Comparison of ENCODE assay signal across 5 cellular contexts in genomic region chr13:51545446-51545845, GRCh38. TPM values are rescaled to one million over a fixed set of nuclear protein-coding genes. Genes with fewer than 3 reads are reported as not detected.
DNase-seq lines count a peak whose midpoint lies in the region; ATAC-seq, FAIRE-seq and TF ChIP-seq lines count a peak whose summit lies in the region.
"Not testable (repeated sequence)": the region's sequence is repeated elsewhere in the genome, so short reads cannot be mapped to it uniquely, and the experiment has no call there.

No MANE protein-coding gene starts in this region.

- TF ChIP-seq EP300 in K562 (IDR thresholded peaks at IDR 0.05; ENCODE audit: low read length), result not testable (repeated sequence)

- not testable (repeated sequence) for H3K9me3 ChIP-seq in HEK293 (ENCODE audit: control insufficient read depth, insufficient read depth, low read depth, low read length); K562 (replicated peaks; ENCODE audit: control insufficient read depth, insufficient read depth, low read depth, low read length)

- ATAC-seq in SK-N-SH treated with all-trans-retinoic acid at 6 μM for 48 hours; K562; natural killer cell treated with Interleukin-12 subunit alpha and Interleukin-12 subunit beta and Interleukin-15 and Interleukin-18, amount 100 ng/mL, for 72 hours: not testable (repeated sequence)

- not testable (repeated sequence) for H2AFZ ChIP-seq in K562 (ENCODE audit: low read depth, low read length)

- CTCF ChIA-PET in HEK293 (lab: Yijun Ruan, JAX); K562 (lab: Yijun Ruan, JAX; ENCODE audit: low intra/inter-chr PET ratio): not testable (repeated sequence)

- 37% methylated on average over 3 of the region's 3 CpGs for WGBS in K562 (ENCODE audit: insufficient coverage, low coverage, missing lambda C conversion rate)

- H3K9me1 ChIP-seq in K562 (ENCODE audit: control insufficient read depth, insufficient read depth, low read length), result not testable (repeated sequence)

- H3K27me3 ChIP-seq in K562 (ENCODE audit: control insufficient read depth in 2 of 2, insufficient read depth in 2 of 2, low read length in 2 of 2), result not testable (repeated sequence)

- TF ChIP-seq CTCF in HEK293 (tag by site-specific recombination; IDR thresholded peaks at IDR 0.05); K562 (IDR thresholded peaks at IDR 0.05 in 2 of 3, conservative IDR thresholded peaks at IDR 0.05 in 1 of 3; ENCODE audit: insufficient read depth in 2 of 3, low read depth in 1 of 3, low read length in 3 of 3): not testable (repeated sequence)

- not testable (repeated sequence) for FAIRE-seq in K562 (lab: Jason Lieb, UNC)

- not testable (repeated sequence) for BruUV-seq in K562 (replicated peaks; lab: Mats Ljungman, UMichigan)

- TF ChIP-seq RAD21 in K562 (CRISPR knock-in tag; conservative IDR thresholded peaks at IDR 0.05 in 1 of 2, IDR thresholded peaks at IDR 0.05 in 1 of 2), result not testable (repeated sequence)

- not testable (repeated sequence) for H3K9ac ChIP-seq in K562 (ENCODE audit: insufficient read depth in 1 of 2, low read depth in 2 of 2, low read length in 2 of 2)

- not testable (repeated sequence) for H3K36me3 ChIP-seq in HEK293 (ENCODE audit: control insufficient read depth in 2 of 2, insufficient read depth in 1 of 2, low read length in 2 of 2); K562 (ENCODE audit: control insufficient read depth, insufficient read depth, low read length)

- H3K9me3 Mint-ChIP-seq in activated naive CD4-positive, alpha-beta T cell treated with anti-CD3 and anti-CD28 coated beads, Interleukin-2, amount 50 U/mL, for 24 hours; natural killer cell treated with Interleukin-12 subunit alpha and Interleukin-12 subunit beta and Interleukin-15 and Interleukin-18, amount 100 ng/mL, for 72 hours: not testable (repeated sequence)

- H3K4me3 ChIP-seq in HEK293 (ENCODE audit: low read depth, low read length); K562: not testable (repeated sequence)

- H3K4me2 ChIP-seq in K562 (ENCODE audit: insufficient read depth, low read length), result not testable (repeated sequence)

- H3K4me3 Mint-ChIP-seq in activated naive CD4-positive, alpha-beta T cell treated with anti-CD3 and anti-CD28 coated beads, Interleukin-2, amount 50 U/mL, for 24 hours, result not testable (repeated sequence)
- peak overlapping the region; percentile 10 for H3K4me3 Mint-ChIP-seq in natural killer cell treated with Interleukin-12 subunit alpha and Interleukin-12 subunit beta and Interleukin-15 and Interleukin-18, amount 100 ng/mL, for 72 hours

- H3K27ac ChIP-seq in HEK293 (ENCODE audit: extremely low read depth, low read depth, low read length); K562 (ENCODE audit: extremely low read depth, low read depth, low read length): not testable (repeated sequence)

- TF ChIP-seq POLR2A in K562 (conservative IDR thresholded peaks at IDR 0.05), result not testable (repeated sequence)

- not testable (repeated sequence) for H4K20me1 ChIP-seq in K562 (replicated peaks; ENCODE audit: control insufficient read depth, insufficient read depth, low read length)

- H3K4me1 Mint-ChIP-seq in activated naive CD4-positive, alpha-beta T cell treated with anti-CD3 and anti-CD28 coated beads, Interleukin-2, amount 50 U/mL, for 24 hours; natural killer cell treated with Interleukin-12 subunit alpha and Interleukin-12 subunit beta and Interleukin-15 and Interleukin-18, amount 100 ng/mL, for 72 hours (ENCODE audit: low read depth in 2 of 2): not testable (repeated sequence)

- not testable (repeated sequence) for DNase-seq in K562 (ENCODE audit: extremely low read depth in 1 of 4, low spot score in 3 of 4); natural killer cell treated with Interleukin-12 subunit alpha and Interleukin-12 subunit beta and Interleukin-15 and Interleukin-18, amount 100 ng/mL, for 72 hours (ENCODE audit: low spot score)

- not testable (repeated sequence) for H3K36me3 Mint-ChIP-seq in activated naive CD4-positive, alpha-beta T cell treated with anti-CD3 and anti-CD28 coated beads, Interleukin-2, amount 50 U/mL, for 24 hours; natural killer cell treated with Interleukin-12 subunit alpha and Interleukin-12 subunit beta and Interleukin-15 and Interleukin-18, amount 100 ng/mL, for 72 hours

- H3K27ac Mint-ChIP-seq in activated naive CD4-positive, alpha-beta T cell treated with anti-CD3 and anti-CD28 coated beads, Interleukin-2, amount 50 U/mL, for 24 hours, result peak overlapping the region; percentile 35
- H3K27ac Mint-ChIP-seq in natural killer cell treated with Interleukin-12 subunit alpha and Interleukin-12 subunit beta and Interleukin-15 and Interleukin-18, amount 100 ng/mL, for 72 hours, result not testable (repeated sequence)

- not testable (repeated sequence) for H3K4me1 ChIP-seq in HEK293 (ENCODE audit: control insufficient read depth, insufficient read depth, low read length)
- peaks cover 0 to 14% of the 10 kb centered on the region in 2 experiments; a peak in 3 of 5 replicates for H3K4me1 ChIP-seq in K562 (replicated peaks in 1 of 2; ENCODE audit: control insufficient read depth in 2 of 2, insufficient read depth in 2 of 2, low read length in 2 of 2)

- in situ Hi-C loops in K562 (cut with MboI), result not testable (repeated sequence)

- intact Hi-C loops in K562 (cut with micrococcal nuclease), result not testable (repeated sequence)

- not testable (repeated sequence) for H3K27me3 Mint-ChIP-seq in activated naive CD4-positive, alpha-beta T cell treated with anti-CD3 and anti-CD28 coated beads, Interleukin-2, amount 50 U/mL, for 24 hours; natural killer cell treated with Interleukin-12 subunit alpha and Interleukin-12 subunit beta and Interleukin-15 and Interleukin-18, amount 100 ng/mL, for 72 hours

- not testable (repeated sequence) for H3K79me2 ChIP-seq in K562 (ENCODE audit: control insufficient read depth, insufficient read depth, low read length)

- POLR2A ChIA-PET in HEK293 (lab: Yijun Ruan, JAX); K562 (lab: Yijun Ruan, JAX): not testable (repeated sequence)

TF ChIP-seq in SK-N-SH treated with all-trans-retinoic acid at 6 μM for 48 hours, 23 proteins besides CTCF, POLR2A, EP300 and RAD21:
- TF ChIP-seq ZNF8 (CRISPR knock-in tag; IDR thresholded peaks at IDR 0.05), result peak; percentile 69; the same call in 1 of the 2 replicates

TF ChIP-seq in K562, 482 proteins besides CTCF, POLR2A, EP300 and RAD21:
- TF ChIP-seq BCOR (IDR thresholded peaks at IDR 0.05) (0 out of 2 replicates have a peak, but pooled peaks have one; percentile 35), KDM1A (IDR thresholded peaks at IDR 0.05) (peak in 1 of 2 experiments; percentile 37; a peak in 1 of 4 replicates), ZNF146 (CRISPR knock-in tag; IDR thresholded peaks at IDR 0.05; ENCODE audit: unreplicated experiment) (peak; percentile 93)

RNA-seq across cellular contexts. Expression of gene WDFY2, which starts 38.8 kb away (rescaled TPM):
- total RNA-seq in K562 (2011; cell fraction: chromatin; rRNA removed; ENCODE audit: low replicate concordance), result 13.0 and 31.2 TPM in 2 replicates
- 9.2 and 10.9 TPM in 2 replicates for total RNA-seq in K562 (2011; cell fraction: nucleolus; rRNA removed)
- total RNA-seq in K562 (2011; cell fraction: nucleoplasm; rRNA removed), result 20.1 and 30.6 TPM in 2 replicates
- total RNA-seq in K562 (2014; rRNA removed), result 3.5 and 4.4 TPM in 2 replicates
- total RNA-seq in K562 (2014; rRNA removed; fragmentation: Illumina TruSeq; extraction: Trizol), result 4.4 and 5.2 TPM in 2 replicates
- total RNA-seq in K562 (2015; rRNA removed; fragmentation: Illumina TruSeq; extraction: Trizol), result 5.1 and 5.7 TPM in 2 replicates
- total RNA-seq in K562 (2021), result 6.4 and 7.1 TPM in 2 replicates
- 4.7 and 4.9 TPM in 2 replicates for polyA plus RNA-seq in K562 (2011; rRNA removed)
- polyA plus RNA-seq in K562 (2011; cell fraction: cytosol; rRNA removed), result 1.6 and 3.0 TPM in 2 replicates
- 12.4 and 14.2 TPM in 2 replicates for polyA plus RNA-seq in K562 (2011; cell fraction: nucleus; rRNA removed)
- 4.0 and 10.5 TPM in 2 replicates for polyA plus RNA-seq in K562 (2012)
- 3.5 and 4.6 TPM in 2 replicates for polyA plus RNA-seq in K562 (2014; fragmentation: Illumina TruSeq; extraction: Trizol)
- polyA plus RNA-seq in K562 (2014; fragmentation: Nextera tagmentation; extraction: Ambion mirVana), result 1 to 10 TPM in 1 of 2 experiments, under 1 TPM in 1; 0.66 to 1.1 TPM
- polyA plus RNA-seq in K562 (2014; rRNA removed), result 3.7 and 4.4 TPM in 2 replicates
- polyA minus RNA-seq in K562 (2011; rRNA and poly(A)+ RNA removed), result 9.8 and 11.9 TPM in 2 replicates
- polyA minus RNA-seq in K562 (2011; cell fraction: cytosol; rRNA and poly(A)+ RNA removed), result 1.9 and 2.0 TPM in 2 replicates
- polyA minus RNA-seq in K562 (2011; cell fraction: nucleus; rRNA and poly(A)+ RNA removed), result 14.3 and 18.1 TPM in 2 replicates
- 10 to 100 TPM in 1 of 2 donors, 1 to 10 TPM in 1; 9.3 to 12.1 TPM for total RNA-seq in natural killer cell treated with Interleukin-12 subunit alpha and Interleukin-12 subunit beta and Interleukin-15 and Interleukin-18, amount 100 ng/mL, for 72 hours
